2 cellular contexts compared by ENCODE assay signal in the genomic region with DNA sequence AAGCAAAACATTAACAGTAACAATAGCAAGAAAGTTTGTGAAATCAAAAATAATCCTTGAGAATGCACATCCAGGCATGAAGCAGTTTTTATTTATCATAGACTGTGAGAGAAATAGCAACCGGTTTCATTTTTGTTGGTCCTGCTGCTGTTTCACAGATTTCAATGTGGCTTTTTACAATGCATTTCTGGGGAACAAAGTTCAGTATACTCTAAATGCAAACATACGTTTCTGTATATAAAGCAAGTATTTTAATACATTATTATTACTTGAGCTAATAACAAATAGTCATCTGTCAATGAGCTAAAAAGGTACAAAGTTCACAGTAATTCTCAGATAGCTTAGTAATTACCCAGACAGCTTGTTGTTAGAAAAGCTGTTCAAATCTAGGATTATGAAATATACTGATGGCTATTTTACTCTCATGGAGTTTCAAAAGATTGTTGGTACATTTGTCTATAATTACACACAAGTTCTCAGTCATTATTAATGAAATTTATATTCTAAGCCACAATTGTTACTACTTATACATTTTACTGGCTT.
TF ChIP-seq lines count a peak whose summit lies in the region.

No MANE protein-coding gene starts in this region.

TF ChIP-seq in A549, 52 proteins besides CTCF, POLR2A, EP300 and RAD21:
- TF ChIP-seq FOSL2 (IDR thresholded peaks at IDR 0.05) = no peak
- TF ChIP-seq FOSL2 (CRISPR knock-in tag; IDR thresholded peaks at IDR 0.05) = no peak
- TF ChIP-seq MAZ (IDR thresholded peaks at IDR 0.05; ENCODE audit: borderline replicate concordance, low read depth, low read length) = no peak

TF ChIP-seq in IMR-90, 13 proteins besides CTCF, POLR2A, EP300 and RAD21:
- TF ChIP-seq RCOR1 (IDR thresholded peaks at IDR 0.05; ENCODE audit: insufficient replicate concordance, low read length) (no peak), BHLHE40 (IDR thresholded peaks at IDR 0.05; ENCODE audit: low read depth, low read length) (no peak)
- TF ChIP-seq, protein P1, sequence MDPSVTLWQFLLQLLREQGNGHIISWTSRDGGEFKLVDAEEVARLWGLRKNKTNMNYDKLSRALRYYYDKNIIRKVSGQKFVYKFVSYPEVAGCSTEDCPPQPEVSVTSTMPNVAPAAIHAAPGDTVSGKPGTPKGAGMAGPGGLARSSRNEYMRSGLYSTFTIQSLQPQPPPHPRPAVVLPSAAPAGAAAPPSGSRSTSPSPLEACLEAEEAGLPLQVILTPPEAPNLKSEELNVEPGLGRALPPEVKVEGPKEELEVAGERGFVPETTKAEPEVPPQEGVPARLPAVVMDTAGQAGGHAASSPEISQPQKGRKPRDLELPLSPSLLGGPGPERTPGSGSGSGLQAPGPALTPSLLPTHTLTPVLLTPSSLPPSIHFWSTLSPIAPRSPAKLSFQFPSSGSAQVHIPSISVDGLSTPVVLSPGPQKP (IDR thresholded peaks at IDR 0.05; ENCODE audit: borderline replicate concordance, low read depth, low read length) = no peak
- TF ChIP-seq, protein P2, sequence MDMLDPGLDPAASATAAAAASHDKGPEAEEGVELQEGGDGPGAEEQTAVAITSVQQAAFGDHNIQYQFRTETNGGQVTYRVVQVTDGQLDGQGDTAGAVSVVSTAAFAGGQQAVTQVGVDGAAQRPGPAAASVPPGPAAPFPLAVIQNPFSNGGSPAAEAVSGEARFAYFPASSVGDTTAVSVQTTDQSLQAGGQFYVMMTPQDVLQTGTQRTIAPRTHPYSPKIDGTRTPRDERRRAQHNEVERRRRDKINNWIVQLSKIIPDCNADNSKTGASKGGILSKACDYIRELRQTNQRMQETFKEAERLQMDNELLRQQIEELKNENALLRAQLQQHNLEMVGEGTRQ (IDR thresholded peaks at IDR 0.05; ENCODE audit: low read depth, low read length) = no peak
